In the genomic region with DNA sequence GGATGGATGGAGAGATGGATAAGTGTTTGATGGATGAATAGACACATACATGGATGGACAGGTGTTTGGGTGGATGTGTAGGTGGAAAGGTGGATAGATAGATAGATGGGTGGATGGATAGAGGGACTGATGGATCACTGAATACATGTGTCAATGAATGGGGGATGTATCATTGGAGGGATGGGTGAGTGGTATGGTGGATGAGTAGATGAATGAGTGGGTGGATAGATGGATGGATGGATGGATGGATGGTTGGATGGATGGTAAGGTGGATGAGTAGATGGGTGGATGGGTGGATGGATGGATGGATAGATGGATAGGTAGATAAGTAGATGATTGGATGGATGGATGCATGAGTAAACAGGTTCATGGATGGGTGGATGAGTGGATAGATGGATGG, we compare ENCODE assay signal across 29 cellular contexts.
"Had no signal": no experiment of that assay in that cellular context is flagged by ENCODE, and none has a peak within 500 bp of the region (broad histone marks: within the 10 kb centered on the region; RNA-seq: fewer than 3 reads in every experiment).

No MANE protein-coding gene starts in this region.

- H3K4me3 Mint-ChIP-seq: naive thymus-derived CD8-positive, alpha-beta T cell; nephron had no signal

- H3K4me1 Mint-ChIP-seq: immature natural killer cell, nephron had no signal

- H3K27ac ChIP-seq: lower lobe of right lung, pancreas, prostate gland, skin epidermis, stomach, testis, thyroid gland, transverse colon, vagina had no signal

- H3K9me3 ChIP-seq: left lung, lower lobe of right lung, pancreas, prostate gland, stomach, testis, thyroid gland, transverse colon, upper lobe of left lung, vagina had no signal

- ATAC-seq: left colon; naive thymus-derived CD8-positive, alpha-beta T cell; pancreas; right cardiac atrium; sciatic nerve had no signal

- H3K27me3 Mint-ChIP-seq: naive thymus-derived CD8-positive, alpha-beta T cell had no signal

- H3K4me1 ChIP-seq: left lung, lower lobe of right lung, pancreas, prostate gland, testis, thyroid gland, upper lobe of left lung, vagina had no signal

- H3K27ac Mint-ChIP-seq: nephron had no signal

- H3K4me3 ChIP-seq: left lung, lower lobe of right lung, pancreas, prostate gland, skin epidermis, stomach, testis, thyroid gland, transverse colon, upper lobe of left lung, vagina had no signal

- H3K36me3 ChIP-seq: lower lobe of right lung, pancreas, prostate gland, thyroid gland, transverse colon, vagina had no signal

- DNase-seq: hypothalamus; immature natural killer cell; kidney; left colon; left lung; lower lobe of right lung; mammary epithelial cell; mesenchymal stem cell; naive thymus-derived CD8-positive, alpha-beta T cell; nucleus accumbens; pancreas; posterior cingulate gyrus; retina; right cardiac atrium; stimulated activated CD4-positive, alpha-beta T cell treated with anti-CD3 and anti-CD28 coated beads, Interleukin-12 subunit alpha, Interleukin-12 subunit beta, amount 100 ng/mL, for 4 hours; stimulated activated CD4-positive, alpha-beta T cell treated with anti-CD3 and anti-CD28 coated beads, Interleukin-15, amount 100 ng/mL, for 24 hours; stimulated activated CD4-positive, alpha-beta T cell treated with anti-CD3 and anti-CD28 coated beads, Interleukin-2, amount 100 ng/mL, for 24 hours; stimulated activated CD4-positive, alpha-beta T cell treated with anti-CD3 and anti-CD28 coated beads, Interleukin-4, amount 100 ng/mL, for 1 hour; stimulated activated naive CD4-positive, alpha-beta T cell; stomach; testis; thyroid gland; transverse colon; upper lobe of left lung had no signal

- H3K9me3 Mint-ChIP-seq: immature natural killer cell; naive thymus-derived CD8-positive, alpha-beta T cell; nephron had no signal
